ENCODE assay signal across 21 cellular contexts in genomic region chr2:144011553-144011952, GRCh38.
DNase-seq lines count a peak whose midpoint lies in the region; ATAC-seq, FAIRE-seq and TF ChIP-seq lines count a peak whose summit lies in the region.
"Had no signal": no experiment of that assay in that cellular context is flagged by ENCODE, and none has a peak within 500 bp of the region (broad histone marks: within the 10 kb centered on the region; RNA-seq: fewer than 3 reads in every experiment).

No MANE protein-coding gene starts in this region.

- no peak for TF ChIP-seq RAD21 in K562 (CRISPR knock-in tag; conservative IDR thresholded peaks at IDR 0.05 in 1 of 2, IDR thresholded peaks at IDR 0.05 in 1 of 2)

- H3K27me3 Mint-ChIP-seq in MCF 10A (ENCODE audit: insufficient read depth, unreplicated experiment) (no peaks in the 10 kb centered on the region), GM23338 (ENCODE audit: insufficient read depth, low read depth, poor library complexity) (no peaks in the 10 kb centered on the region)
- H3K27me3 Mint-ChIP-seq: IgD-negative memory B cell had no signal

- H3K9me3 Mint-ChIP-seq in MCF 10A (ENCODE audit: unreplicated experiment) = no peaks in the 10 kb centered on the region
- H3K9me3 Mint-ChIP-seq in GM23338 = no peaks in the 10 kb centered on the region
- H3K9me3 Mint-ChIP-seq: CD8-positive, alpha-beta T cell had no signal

- POLR2A ChIA-PET in MCF 10A (lab: Yijun Ruan, JAX) (no interaction called here), K562 (lab: Yijun Ruan, JAX) (interaction anchor here (0.6 kb wide), 1 partner anchor 327 kb away, joined by 3 read pairs; no protein-coding TSS in a partner anchor)

- H3K4me3 Mint-ChIP-seq in MCF 10A (ENCODE audit: unreplicated experiment) = no peak overlapping the region
- H3K4me3 Mint-ChIP-seq in GM23338 = no peak overlapping the region
- H3K4me3 Mint-ChIP-seq: CD8-positive, alpha-beta T cell; IgD-negative memory B cell had no signal

- no peak for TF ChIP-seq CTCF in MCF 10A (IDR thresholded peaks at IDR 0.05; ENCODE audit: unreplicated experiment)
- TF ChIP-seq CTCF in breast epithelium (IDR thresholded peaks at IDR 0.05) = no peak
- TF ChIP-seq CTCF in K562 (IDR thresholded peaks at IDR 0.05 in 2 of 3, conservative IDR thresholded peaks at IDR 0.05 in 1 of 3; ENCODE audit: insufficient read depth in 2 of 3, low read depth in 1 of 3, low read length in 3 of 3) = no peak
- TF ChIP-seq CTCF in ovary (IDR thresholded peaks at IDR 0.05) = no peak
- no peak for TF ChIP-seq CTCF in GM23338 (conservative IDR thresholded peaks at IDR 0.05; ENCODE audit: low read depth in 2 of 2)

- H3K27ac Mint-ChIP-seq in MCF 10A (ENCODE audit: low read depth, unreplicated experiment) (peak overlapping the region; percentile 69), GM23338 (no peak overlapping the region)
- H3K27ac Mint-ChIP-seq: CD8-positive, alpha-beta T cell; IgD-negative memory B cell had no signal

- H3K79me2 ChIP-seq in K562 (ENCODE audit: control insufficient read depth, insufficient read depth, low read length) (no peaks in the 10 kb centered on the region), GM23338 (replicated peaks; ENCODE audit: insufficient read depth) (no peaks in the 10 kb centered on the region)

- H3K9ac ChIP-seq in K562 (ENCODE audit: insufficient read depth in 1 of 2, low read depth in 2 of 2, low read length in 2 of 2) = no peak overlapping the region
- H3K9ac ChIP-seq: BLaER1 had no signal

- H3K36me3 Mint-ChIP-seq in MCF 10A (ENCODE audit: insufficient read depth, unreplicated experiment) = no peaks in the 10 kb centered on the region
- H3K36me3 Mint-ChIP-seq in GM23338 (ENCODE audit: low read depth) = no peaks in the 10 kb centered on the region

- H3K4me1 Mint-ChIP-seq in MCF 10A (ENCODE audit: insufficient read depth, unreplicated experiment) = peaks cover 36% of the 10 kb centered on the region
- H3K4me1 Mint-ChIP-seq in GM23338 = no peaks in the 10 kb centered on the region

- intact Hi-C loops in MCF 10A (cut with micrococcal nuclease) = no loop called here
- intact Hi-C loops in breast epithelium (cut with DNase I; ENCODE audit: low total_unique reads) = no loop called here
- intact Hi-C loops in K562 (cut with micrococcal nuclease) = no loop called here
- intact Hi-C loops in ovary (cut with DNase I) = no loop called here

- DNase-seq in MCF 10A (ENCODE audit: unreplicated experiment) (no peak), breast epithelium (ENCODE audit: low spot score in 2 of 2) (no peak), K562 (ENCODE audit: extremely low read depth in 1 of 4, low spot score in 3 of 4) (no peak), UCSD-AML1 (lab: John Stamatoyannopoulos, UW; ENCODE audit: unreplicated experiment) (no peak), ovary (no peak), GM23338 (ENCODE audit: low spot score) (no peak), NCI-H524 (lab: John Stamatoyannopoulos, UW) (no peak)
- DNase-seq: 8988T; CD8-positive, alpha-beta T cell; DMS79; HCEC 1CT; NCI-H1417 treated with DMSO at 0.1 percent for 48 hours; NCI-H2029; NCI-H2171; NCI-H446; NCI-H82; PC-9 had no signal

- BruUV-seq in MCF 10A (replicated peaks; lab: Mats Ljungman, UMichigan) = no TSS peak
- no TSS peak for BruUV-seq in K562 (replicated peaks; lab: Mats Ljungman, UMichigan)

- FAIRE-seq in K562 (lab: Jason Lieb, UNC) = no peak

- H3K4me3 ChIP-seq in breast epithelium (no peak overlapping the region), K562 (no peak overlapping the region), ovary (no peak overlapping the region), GM23338 (no peak overlapping the region)
- H3K4me3 ChIP-seq: BLaER1, PC-9, SJSA1 had no signal

- no peaks in the 10 kb centered on the region for H3K9me2 ChIP-seq in GM23338 (ENCODE audit: insufficient read depth)

- CTCF ChIA-PET in MCF 10A (lab: Yijun Ruan, JAX) = no interaction called here
- CTCF ChIA-PET in K562 (lab: Yijun Ruan, JAX; ENCODE audit: low intra/inter-chr PET ratio) = no interaction called here

- no peaks in the 10 kb centered on the region for H3K36me3 ChIP-seq in breast epithelium
- H3K36me3 ChIP-seq in K562 (ENCODE audit: control insufficient read depth, insufficient read depth, low read length) = no peaks in the 10 kb centered on the region
- no peaks in the 10 kb centered on the region for H3K36me3 ChIP-seq in ovary
- H3K36me3 ChIP-seq in GM23338 (ENCODE audit: insufficient read depth) = no peaks in the 10 kb centered on the region
- H3K36me3 ChIP-seq: BLaER1, SJSA1 had no signal

- TF ChIP-seq POLR2A in breast epithelium (IDR thresholded peaks at IDR 0.05) = no peak
- no peak for TF ChIP-seq POLR2A in K562 (conservative IDR thresholded peaks at IDR 0.05)
- TF ChIP-seq POLR2A in ovary (IDR thresholded peaks at IDR 0.05) = no peak

- H3K9me3 ChIP-seq in breast epithelium (no peaks in the 10 kb centered on the region), K562 (replicated peaks; ENCODE audit: control insufficient read depth, insufficient read depth, low read depth, low read length) (no peaks in the 10 kb centered on the region), ovary (no peaks in the 10 kb centered on the region)
- H3K9me3 ChIP-seq: BLaER1, SJSA1 had no signal

- ATAC-seq in HG02885 (IDR thresholded peaks at IDR 0.05; ENCODE audit: poor library complexity, unreplicated experiment) (peak; percentile 66), K562 (no peak), GM23338 (no peak)
- ATAC-seq: CD8-positive, alpha-beta T cell had no signal

- H2AFZ ChIP-seq in K562 (ENCODE audit: low read depth, low read length) (0 out of 2 replicates have a peak overlapping the region, but pooled peaks have one; percentile 44), GM23338 (no peak overlapping the region)
- H2AFZ ChIP-seq: PC-9 had no signal

- in situ Hi-C loops in K562 (cut with MboI) = no loop called here

- H3K27me3 ChIP-seq in breast epithelium (no peaks in the 10 kb centered on the region), K562 (ENCODE audit: control insufficient read depth in 2 of 2, insufficient read depth in 2 of 2, low read length in 2 of 2) (no peaks in the 10 kb centered on the region), ovary (no peaks in the 10 kb centered on the region), GM23338 (ENCODE audit: insufficient read depth) (no peaks in the 10 kb centered on the region)
- H3K27me3 ChIP-seq: BLaER1, SJSA1 had no signal

- H3K9me1 ChIP-seq in K562 (ENCODE audit: control insufficient read depth, insufficient read depth, low read length) = no peaks in the 10 kb centered on the region

- 27% methylated on average over 2 of the region's 2 CpGs for WGBS in K562 (ENCODE audit: insufficient coverage, low coverage, missing lambda C conversion rate)
- WGBS in ovary, 3 donors = 86 to 90% (median 89%) methylated on average over 2 of the region's 2 CpGs

- H3K27ac ChIP-seq in breast epithelium (no peak overlapping the region), K562 (ENCODE audit: extremely low read depth, low read depth, low read length) (no peak overlapping the region), ovary (no peak overlapping the region), GM23338 (ENCODE audit: low read depth) (no peak overlapping the region)
- H3K27ac ChIP-seq: BLaER1, PC-9, SJSA1 had no signal

- H4K20me1 ChIP-seq in K562 (replicated peaks; ENCODE audit: control insufficient read depth, insufficient read depth, low read length) (no peaks in the 10 kb centered on the region), GM23338 (replicated peaks; ENCODE audit: insufficient read depth) (no peaks in the 10 kb centered on the region)
- H4K20me1 ChIP-seq: BLaER1 had no signal

- H3K4me1 ChIP-seq in breast epithelium (no peaks in the 10 kb centered on the region), K562 (replicated peaks in 1 of 2; ENCODE audit: control insufficient read depth in 2 of 2, insufficient read depth in 2 of 2, low read length in 2 of 2) (no peaks in the 10 kb centered on the region), ovary (ENCODE audit: insufficient read depth) (no peaks in the 10 kb centered on the region), GM23338 (ENCODE audit: insufficient read depth) (no peaks in the 10 kb centered on the region)
- H3K4me1 ChIP-seq: BLaER1, SJSA1 had no signal

- H3K4me2 ChIP-seq in K562 (ENCODE audit: insufficient read depth, low read length) = no peak overlapping the region
- no peak overlapping the region for H3K4me2 ChIP-seq in GM23338
- H3K4me2 ChIP-seq: BLaER1, PC-9 had no signal

- no peaks in the 10 kb centered on the region for H3F3A ChIP-seq in GM23338 (replicated peaks; ENCODE audit: low read depth)

- no peak for TF ChIP-seq EP300 in K562 (IDR thresholded peaks at IDR 0.05; ENCODE audit: low read length)
- no peak for TF ChIP-seq EP300 in ovary (IDR thresholded peaks at IDR 0.05)

TF ChIP-seq in GM23338, 12 proteins besides CTCF, POLR2A, EP300 and RAD21 (continues in another document):
- no peak for TF ChIP-seq EZH2phosphoT487 (IDR thresholded peaks at IDR 0.05; ENCODE audit: unreplicated experiment)
- TF ChIP-seq ZNF331 (CRISPR knock-in tag; IDR thresholded peaks at IDR 0.05; ENCODE audit: low read depth) = no peak
- TF ChIP-seq, protein P1, sequence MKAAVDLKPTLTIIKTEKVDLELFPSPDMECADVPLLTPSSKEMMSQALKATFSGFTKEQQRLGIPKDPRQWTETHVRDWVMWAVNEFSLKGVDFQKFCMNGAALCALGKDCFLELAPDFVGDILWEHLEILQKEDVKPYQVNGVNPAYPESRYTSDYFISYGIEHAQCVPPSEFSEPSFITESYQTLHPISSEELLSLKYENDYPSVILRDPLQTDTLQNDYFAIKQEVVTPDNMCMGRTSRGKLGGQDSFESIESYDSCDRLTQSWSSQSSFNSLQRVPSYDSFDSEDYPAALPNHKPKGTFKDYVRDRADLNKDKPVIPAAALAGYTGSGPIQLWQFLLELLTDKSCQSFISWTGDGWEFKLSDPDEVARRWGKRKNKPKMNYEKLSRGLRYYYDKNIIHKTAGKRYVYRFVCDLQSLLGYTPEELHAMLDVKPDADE (IDR thresholded peaks at IDR 0.05) = no peak
- TF ChIP-seq JUNB (IDR thresholded peaks at IDR 0.05; ENCODE audit: unreplicated experiment) = no peak
- no peak for TF ChIP-seq STAT1 (IDR thresholded peaks at IDR 0.05; ENCODE audit: unreplicated experiment)
